In genomic region chr17:28929769-28930168, GRCh38 we compare ENCODE assay signal across 20 cellular contexts. TPM values are rescaled to one million over a fixed set of nuclear protein-coding genes. Genes with fewer than 3 reads are reported as not detected.
A peak's percentile ranks its signal among the peaks of the same experiment; 100 is the strongest.
DNase-seq lines count a peak whose midpoint lies in the region; ATAC-seq and TF ChIP-seq lines count a peak whose summit lies in the region.
"Had no signal": no experiment of that assay in that cellular context is flagged by ENCODE, and none has a peak within 500 bp of the region (broad histone marks: within the 10 kb centered on the region; RNA-seq: fewer than 3 reads in every experiment).

No MANE protein-coding gene starts in this region.

- H3K4me1 Mint-ChIP-seq in activated CD4-positive, alpha-beta T cell treated with anti-CD3 and anti-CD28 coated beads, Interleukin-2, amount 10 ng/mL, durations not matched to agents 7 days and 5 days: peaks cover 61% of the 10 kb centered on the region
- peaks cover 72% of the 10 kb centered on the region for H3K4me1 Mint-ChIP-seq in CD8-positive, alpha-beta T cell (ENCODE audit: low read depth)
- peaks cover 57% of the 10 kb centered on the region for H3K4me1 Mint-ChIP-seq in activated T-helper 1 cell treated with anti-CD3 and anti-CD28 coated beads, Interleukin-12 subunit alpha, Interleukin-12 subunit beta, Interleukin-2, Interleukin-4 antibody, amounts not matched to agents 30 ng/mL and 10 ng/mL and 1 ng/mL, durations not matched to agents 14 hours and 24 hours and 36 hours (ENCODE audit: low read depth)
- H3K4me1 Mint-ChIP-seq in natural killer cell: peaks cover 49 to 57% of the 10 kb centered on the region in 2 donors

- CTCF ChIA-PET in activated CD4-positive, alpha-beta T cell treated with anti-CD3 and anti-CD28 coated beads, Interleukin-2, amount 10 ng/mL, durations not matched to agents 7 days and 5 days (lab: Charles Lee): interaction anchor here (0.9 to 1.8 kb wide), 7 partner anchors 8 to 203 kb away, joined by 3 to 6 read pairs (median 4); no protein-coding TSS in a partner anchor
- CTCF ChIA-PET in CD8-positive, alpha-beta T cell (lab: Charles Lee): interaction anchor here (0.8 to 1.8 kb wide), 5 partner anchors 13 to 180 kb away, joined by 3 to 8 read pairs (median 3); no protein-coding TSS in a partner anchor

- peaks cover 34% of the 10 kb centered on the region for H3K4me1 ChIP-seq in CD8-positive, alpha-beta T cell (ENCODE audit: insufficient read depth, low read length)

- H3K36me3 Mint-ChIP-seq in activated CD4-positive, alpha-beta T cell treated with anti-CD3 and anti-CD28 coated beads, Interleukin-2, amount 10 ng/mL, durations not matched to agents 7 days and 5 days (ENCODE audit: low read depth): peaks cover 69% of the 10 kb centered on the region
- H3K36me3 Mint-ChIP-seq in CD8-positive, alpha-beta T cell: peaks cover 65% of the 10 kb centered on the region
- peaks cover 44% of the 10 kb centered on the region for H3K36me3 Mint-ChIP-seq in activated T-helper 1 cell treated with anti-CD3 and anti-CD28 coated beads, Interleukin-12 subunit alpha, Interleukin-12 subunit beta, Interleukin-2, Interleukin-4 antibody, amounts not matched to agents 30 ng/mL and 10 ng/mL and 1 ng/mL, durations not matched to agents 14 hours and 24 hours and 36 hours (ENCODE audit: low read depth)
- no peaks in the 10 kb centered on the region for H3K36me3 Mint-ChIP-seq in natural killer cell

- H3K9me3 Mint-ChIP-seq in activated CD4-positive, alpha-beta T cell treated with anti-CD3 and anti-CD28 coated beads, Interleukin-2, amount 10 ng/mL, durations not matched to agents 7 days and 5 days: peaks cover 9% of the 10 kb centered on the region
- no peaks in the 10 kb centered on the region for H3K9me3 Mint-ChIP-seq in CD8-positive, alpha-beta T cell
- peaks cover 12% of the 10 kb centered on the region for H3K9me3 Mint-ChIP-seq in activated T-helper 1 cell treated with anti-CD3 and anti-CD28 coated beads, Interleukin-12 subunit alpha, Interleukin-12 subunit beta, Interleukin-2, Interleukin-4 antibody, amounts not matched to agents 30 ng/mL and 10 ng/mL and 1 ng/mL, durations not matched to agents 14 hours and 24 hours and 36 hours
- no peaks in the 10 kb centered on the region for H3K9me3 Mint-ChIP-seq in natural killer cell
- H3K9me3 Mint-ChIP-seq: neural crest cell had no signal

- intact Hi-C loops in CD8-positive, alpha-beta T cell (cut with DNase I, micrococcal nuclease): no loop called here
- intact Hi-C loops in activated T-helper 1 cell treated with anti-CD3 and anti-CD28 coated beads, Interleukin-12 subunit alpha, Interleukin-12 subunit beta, Interleukin-2, Interleukin-4 antibody, amounts not matched to agents 30 ng/mL and 10 ng/mL and 1 ng/mL, durations not matched to agents 14 hours and 24 hours and 36 hours (cut with micrococcal nuclease): loop anchor here (2.0 to 10.0 kb wide), 4 partner anchors 27 to 355 kb away; partner anchors contain the start of genes ALDOC, BLTP2, DHRS13 and PIGS
- intact Hi-C loops in natural killer cell (cut with micrococcal nuclease): loop anchor here (5.0 kb wide), 1 partner anchor 187 kb away; the partner anchor contains the start of gene TRAF4

- no peaks in the 10 kb centered on the region for H3K9me3 ChIP-seq in CD8-positive, alpha-beta T cell (ENCODE audit: low read length)

- peak overlapping the region; percentile 67 for H3K27ac Mint-ChIP-seq in activated CD4-positive, alpha-beta T cell treated with anti-CD3 and anti-CD28 coated beads, Interleukin-2, amount 10 ng/mL, durations not matched to agents 7 days and 5 days
- H3K27ac Mint-ChIP-seq in CD8-positive, alpha-beta T cell: peak overlapping the region; percentile 97
- peak overlapping the region; percentile 45 for H3K27ac Mint-ChIP-seq in activated T-helper 1 cell treated with anti-CD3 and anti-CD28 coated beads, Interleukin-12 subunit alpha, Interleukin-12 subunit beta, Interleukin-2, Interleukin-4 antibody, amounts not matched to agents 30 ng/mL and 10 ng/mL and 1 ng/mL, durations not matched to agents 14 hours and 24 hours and 36 hours
- peak overlapping the region; percentile 85 to 100 for H3K27ac Mint-ChIP-seq in natural killer cell

- no peak for TF ChIP-seq CTCF in CD8-positive, alpha-beta T cell (IDR thresholded peaks at IDR 0.05)
- no peak for TF ChIP-seq CTCF in natural killer cell (IDR thresholded peaks at IDR 0.05)

- no peaks in the 10 kb centered on the region for H3K27me3 Mint-ChIP-seq in activated CD4-positive, alpha-beta T cell treated with anti-CD3 and anti-CD28 coated beads, Interleukin-2, amount 10 ng/mL, durations not matched to agents 7 days and 5 days
- H3K27me3 Mint-ChIP-seq in CD8-positive, alpha-beta T cell (ENCODE audit: low read depth): no peaks in the 10 kb centered on the region
- H3K27me3 Mint-ChIP-seq in activated T-helper 1 cell treated with anti-CD3 and anti-CD28 coated beads, Interleukin-12 subunit alpha, Interleukin-12 subunit beta, Interleukin-2, Interleukin-4 antibody, amounts not matched to agents 30 ng/mL and 10 ng/mL and 1 ng/mL, durations not matched to agents 14 hours and 24 hours and 36 hours (ENCODE audit: insufficient read depth): no peaks in the 10 kb centered on the region
- no peaks in the 10 kb centered on the region for H3K27me3 Mint-ChIP-seq in natural killer cell (ENCODE audit: low read depth in 2 of 2)

- H3K27ac ChIP-seq in CD8-positive, alpha-beta T cell (ENCODE audit: low read depth, low read length): no peak overlapping the region
- H3K27ac ChIP-seq: esophagus squamous epithelium had no signal

- H3K4me3 Mint-ChIP-seq in activated CD4-positive, alpha-beta T cell treated with anti-CD3 and anti-CD28 coated beads, Interleukin-2, amount 10 ng/mL, durations not matched to agents 7 days and 5 days: no peak overlapping the region
- no peak overlapping the region for H3K4me3 Mint-ChIP-seq in CD8-positive, alpha-beta T cell
- H3K4me3 Mint-ChIP-seq in activated T-helper 1 cell treated with anti-CD3 and anti-CD28 coated beads, Interleukin-12 subunit alpha, Interleukin-12 subunit beta, Interleukin-2, Interleukin-4 antibody, amounts not matched to agents 30 ng/mL and 10 ng/mL and 1 ng/mL, durations not matched to agents 14 hours and 24 hours and 36 hours: no peak overlapping the region
- H3K4me3 Mint-ChIP-seq in natural killer cell: no peak overlapping the region
- H3K4me3 Mint-ChIP-seq: neural crest cell had no signal

- DNase-seq in activated CD4-positive, alpha-beta T cell treated with anti-CD3 and anti-CD28 coated beads, Interleukin-2, amount 10 ng/mL, durations not matched to agents 7 days and 5 days: no peak
- no peak for DNase-seq in activated CD4-positive, alpha-beta T cell treated with anti-CD3 and anti-CD28 coated beads for 48 hours
- DNase-seq in CD8-positive, alpha-beta T cell: no peak
- no peak for DNase-seq in activated T-helper 1 cell treated with anti-CD3 and anti-CD28 coated beads, Interleukin-12 subunit alpha, Interleukin-12 subunit beta, Interleukin-2, Interleukin-4 antibody, amounts not matched to agents 30 ng/mL and 10 ng/mL and 1 ng/mL, durations not matched to agents 14 hours and 24 hours and 36 hours (ENCODE audit: low spot score)
- DNase-seq in natural killer cell (no peak), AG08396 (ENCODE audit: low spot score) (no peak), NCI-H2081 treated with DMSO at 0.1 percent for 48 hours (lab: John Stamatoyannopoulos, UW) (no peak)
- DNase-seq: amygdala; caudate nucleus; COR-L47; esophagus squamous epithelium; kidney glomerular epithelial cell; NCI-H2227 treated with DMSO at 0.1 percent for 48 hours; NCI-H82; OCI-M1; SHP77 treated with DMSO at 0.1 percent for 48 hours; stimulated activated CD4-positive, alpha-beta T cell treated with anti-CD3 and anti-CD28 coated beads, Interleukin-4, amount 100 ng/mL, for 24 hours had no signal

- peaks cover 5% of the 10 kb centered on the region for H3K36me3 ChIP-seq in CD8-positive, alpha-beta T cell (ENCODE audit: insufficient read depth, low read length)

- POLR2A ChIA-PET in activated CD4-positive, alpha-beta T cell treated with anti-CD3 and anti-CD28 coated beads, Interleukin-2, amount 10 ng/mL, durations not matched to agents 7 days and 5 days (lab: Charles Lee): no interaction called here
- POLR2A ChIA-PET in CD8-positive, alpha-beta T cell (lab: Charles Lee): interaction anchor here (0.9 to 6.6 kb wide), 3 partner anchors 8 to 21 kb away, joined by 3 to 71 read pairs (median 3); partner anchors contain the start of gene PHF12

- no peak for ATAC-seq in CD8-positive, alpha-beta T cell
- ATAC-seq in natural killer cell: no peak
- no peak for ATAC-seq in HG03097 (IDR thresholded peaks at IDR 0.05; ENCODE audit: low FRiP score, unreplicated experiment)
- ATAC-seq: activated CD4-positive, CD25-positive, alpha-beta regulatory T cell treated with anti-CD3 and anti-CD28 coated beads, Interleukin-2, amount 50 U/mL, for 24 hours had no signal

- H3K27me3 ChIP-seq in CD8-positive, alpha-beta T cell (ENCODE audit: insufficient read depth, low read length): no peaks in the 10 kb centered on the region
- H3K27me3 ChIP-seq: esophagus squamous epithelium had no signal

- no peak overlapping the region for H3K4me3 ChIP-seq in CD8-positive, alpha-beta T cell (ENCODE audit: low read depth, low read length)
- H3K4me3 ChIP-seq: esophagus squamous epithelium had no signal

RNA-seq across cellular contexts. Expression of gene PHF12, which starts 21.5 kb away (rescaled TPM):
- total RNA-seq in activated CD4-positive, alpha-beta T cell treated with anti-CD3 and anti-CD28 coated beads, Interleukin-2, amount 10 ng/mL, durations not matched to agents 7 days and 5 days: 10 to 100 TPM; 72.3 to 78.1 TPM
- total RNA-seq in CD8-positive, alpha-beta T cell: 100 to 1,000 TPM; 294 to 297 TPM
- total RNA-seq in activated T-helper 1 cell treated with anti-CD3 and anti-CD28 coated beads, Interleukin-12 subunit alpha, Interleukin-12 subunit beta, Interleukin-2, Interleukin-4 antibody, amounts not matched to agents 30 ng/mL and 10 ng/mL and 1 ng/mL, durations not matched to agents 14 hours and 24 hours and 36 hours: 58.4 and 64.9 TPM in 2 replicates
- total RNA-seq in natural killer cell: 100 to 1,000 TPM; 163 to 177 (median 171) TPM

RNA-seq across cellular contexts. Expression of gene DHRS13, which starts 26.9 kb away (rescaled TPM):
- 10 to 100 TPM; 26.8 to 27.8 TPM for total RNA-seq in activated CD4-positive, alpha-beta T cell treated with anti-CD3 and anti-CD28 coated beads, Interleukin-2, amount 10 ng/mL, durations not matched to agents 7 days and 5 days
- 10 to 100 TPM; 27.3 to 30.9 TPM for total RNA-seq in CD8-positive, alpha-beta T cell
- total RNA-seq in activated T-helper 1 cell treated with anti-CD3 and anti-CD28 coated beads, Interleukin-12 subunit alpha, Interleukin-12 subunit beta, Interleukin-2, Interleukin-4 antibody, amounts not matched to agents 30 ng/mL and 10 ng/mL and 1 ng/mL, durations not matched to agents 14 hours and 24 hours and 36 hours: 34.6 and 34.9 TPM in 2 replicates
- total RNA-seq in natural killer cell: 10 to 100 TPM; 22.5 to 27.3 (median 23.2) TPM

RNA-seq across cellular contexts. Expression of gene FLOT2, which starts 32.2 kb away (rescaled TPM):
- 100 to 1,000 TPM; 200 to 212 TPM for total RNA-seq in activated CD4-positive, alpha-beta T cell treated with anti-CD3 and anti-CD28 coated beads, Interleukin-2, amount 10 ng/mL, durations not matched to agents 7 days and 5 days
- 10 to 100 TPM; 69.7 to 71.6 TPM for total RNA-seq in CD8-positive, alpha-beta T cell
- total RNA-seq in activated T-helper 1 cell treated with anti-CD3 and anti-CD28 coated beads, Interleukin-12 subunit alpha, Interleukin-12 subunit beta, Interleukin-2, Interleukin-4 antibody, amounts not matched to agents 30 ng/mL and 10 ng/mL and 1 ng/mL, durations not matched to agents 14 hours and 24 hours and 36 hours: 92.2 and 98.8 TPM in 2 replicates
- 100 to 1,000 TPM; 132 to 152 (median 152) TPM for total RNA-seq in natural killer cell

Comparison
In these comparisons a context has a peak if more than half of its experiments do, and no peak if none do; other contexts are left out.
1. H3K27ac Mint-ChIP-seq: peak in every context shown above with its lines; median percentile 97 in CD8-positive, alpha-beta T cell; 92 in natural killer cell; 67 in activated CD4-positive, alpha-beta T cell treated with anti-CD3 and anti-CD28 coated beads, Interleukin-2, amount 10 ng/mL, durations not matched to agents 7 days and 5 days; 45 in activated T-helper 1 cell treated with anti-CD3 and anti-CD28 coated beads, Interleukin-12 subunit alpha, Interleukin-12 subunit beta, Interleukin-2, Interleukin-4 antibody, amounts not matched to agents 30 ng/mL and 10 ng/mL and 1 ng/mL, durations not matched to agents 14 hours and 24 hours and 36 hours.
2. intact Hi-C loops: an anchor here in activated T-helper 1 cell treated with anti-CD3 and anti-CD28 coated beads, Interleukin-12 subunit alpha, Interleukin-12 subunit beta, Interleukin-2, Interleukin-4 antibody, amounts not matched to agents 30 ng/mL and 10 ng/mL and 1 ng/mL, durations not matched to agents 14 hours and 24 hours and 36 hours (2.0 to 10.0 kb wide) and natural killer cell (5.0 kb wide); none called in CD8-positive, alpha-beta T cell.